In the genomic region with DNA sequence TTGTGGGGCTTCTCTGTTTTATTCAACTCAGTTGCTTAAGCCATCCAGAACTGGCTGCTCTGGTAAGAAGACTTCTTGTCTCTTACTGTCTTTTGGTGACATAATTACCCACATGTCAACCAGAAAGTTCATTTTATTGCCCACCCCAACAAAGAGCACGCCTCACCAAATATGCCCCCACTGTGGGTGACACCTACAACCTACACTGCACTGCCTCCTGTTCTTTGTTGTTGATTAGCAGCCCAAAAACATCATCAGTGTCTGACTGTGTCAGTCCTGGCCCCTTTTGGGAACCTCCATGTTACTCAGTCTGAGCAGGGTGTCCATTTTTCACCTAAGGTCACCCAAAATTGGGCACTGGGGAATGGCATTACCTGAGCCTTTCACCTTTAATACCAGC, we compare ENCODE assay signal across 29 cellular contexts.
"Had no signal": no experiment of that assay in that cellular context is flagged by ENCODE, and none has a peak within 500 bp of the region (broad histone marks: within the 10 kb centered on the region; RNA-seq: fewer than 3 reads in every experiment).

No MANE protein-coding gene starts in this region.

- H3K27me3 Mint-ChIP-seq: naive thymus-derived CD8-positive, alpha-beta T cell; progenitor cell of endocrine pancreas; stimulated activated naive B cell treated with anti-CD40 and anti-IgM and Interleukin-4, amounts not matched to agents 10 μg/mL and 1 μg/mL and 100 μg/mL, for 72 hours; stimulated activated naive CD8-positive, alpha-beta T cell treated with anti-CD3 and anti-CD28 coated beads, Interleukin-15, Interleukin-2, amounts not matched to agents 100 ng/mL and 50 ng/mL, for 24 hours had no signal

- H3K9me3 ChIP-seq: ovary, thyroid gland had no signal

- H3K4me3 ChIP-seq: ovary, psoas muscle, right lobe of liver, sigmoid colon, stomach, thoracic aorta, thyroid gland, tibial nerve, upper lobe of left lung, vagina had no signal

- ATAC-seq: naive thymus-derived CD8-positive, alpha-beta T cell; psoas muscle; right cardiac atrium; right lobe of liver; stimulated activated effector memory CD8-positive, alpha-beta T cell treated with anti-CD3 and anti-CD28 coated beads, Interleukin-12 subunit alpha, Interleukin-12 subunit beta, amount 100 ng/mL, for 72 hours; stimulated activated naive B cell treated with anti-CD40 and anti-IgM and Interleukin-4, amounts not matched to agents 10 μg/mL and 1 μg/mL and 100 μg/mL, for 72 hours had no signal

- H3K27ac ChIP-seq: neutrophil, ovary, parathyroid adenoma, psoas muscle, right lobe of liver, sigmoid colon, stomach, thoracic aorta, thyroid gland, tibial nerve, upper lobe of left lung, vagina had no signal

- H3K4me1 Mint-ChIP-seq: nephron progenitor cell, neural crest cell had no signal

- H3K4me1 ChIP-seq: parathyroid adenoma, psoas muscle, right lobe of liver, sigmoid colon, stomach, thyroid gland, tibial nerve, upper lobe of left lung, vagina had no signal

- DNase-seq: naive thymus-derived CD8-positive, alpha-beta T cell; nephron progenitor cell; nucleus accumbens; ovary; posterior cingulate gyrus; psoas muscle; right cardiac atrium; right lobe of liver; sigmoid colon; small intestine; stimulated activated CD4-positive, alpha-beta T cell treated with anti-CD3 and anti-CD28 coated beads, Interleukin-15, amount 100 ng/mL, for 24 hours; stimulated activated CD4-positive, alpha-beta T cell treated with anti-CD3 and anti-CD28 coated beads, Interleukin-2, amount 100 ng/mL, for 24 hours; stimulated activated CD4-positive, alpha-beta T cell treated with anti-CD3 and anti-CD28 coated beads, Interleukin-2, amount 100 ng/mL, for 48 hours; stimulated activated CD4-positive, alpha-beta T cell treated with anti-CD3 and anti-CD28 coated beads, Interleukin-4, amount 100 ng/mL, for 24 hours; stimulated activated naive B cell treated with anti-CD40 and anti-IgM and Interleukin-4, amounts not matched to agents 10 μg/mL and 1 μg/mL and 100 μg/mL, for 72 hours; stimulated activated naive CD4-positive, alpha-beta T cell treated with Interleukin-2 at 50 U/mL for 16 hours; stomach; thyroid gland; trophoblast cell; upper lobe of left lung had no signal

- H3K4me3 Mint-ChIP-seq: naive thymus-derived CD8-positive, alpha-beta T cell; nephron progenitor cell; neural crest cell; stimulated activated effector memory CD8-positive, alpha-beta T cell treated with anti-CD3 and anti-CD28 coated beads, Interleukin-12 subunit alpha, Interleukin-12 subunit beta, amount 100 ng/mL, for 72 hours; stimulated activated naive B cell treated with anti-CD40 and anti-IgM and Interleukin-4, amounts not matched to agents 10 μg/mL and 1 μg/mL and 100 μg/mL, for 72 hours; stimulated activated naive CD8-positive, alpha-beta T cell treated with anti-CD3 and anti-CD28 coated beads, Interleukin-15, Interleukin-2, amounts not matched to agents 100 ng/mL and 50 ng/mL, for 24 hours had no signal

- H3K36me3 ChIP-seq: neutrophil, ovary, sigmoid colon, thyroid gland had no signal

- H3K27me3 ChIP-seq: neutrophil, ovary, right lobe of liver, sigmoid colon, stomach, thyroid gland, tibial nerve, upper lobe of left lung, vagina had no signal

- H3K27ac Mint-ChIP-seq: naive thymus-derived CD8-positive, alpha-beta T cell; nephron progenitor cell; progenitor cell of endocrine pancreas; stimulated activated effector memory CD8-positive, alpha-beta T cell treated with anti-CD3 and anti-CD28 coated beads, Interleukin-12 subunit alpha, Interleukin-12 subunit beta, amount 100 ng/mL, for 72 hours; stimulated activated naive B cell treated with anti-CD40 and anti-IgM and Interleukin-4, amounts not matched to agents 10 μg/mL and 1 μg/mL and 100 μg/mL, for 72 hours; stimulated activated naive CD8-positive, alpha-beta T cell treated with anti-CD3 and anti-CD28 coated beads, Interleukin-15, Interleukin-2, amounts not matched to agents 100 ng/mL and 50 ng/mL, for 24 hours had no signal
